Comparison of ENCODE assay signal across 8 cellular contexts in genomic region chr7:140673770-140674155, GRCh38. TPM values are rescaled to one million over a fixed set of nuclear protein-coding genes. Genes with fewer than 3 reads are reported as not detected.
DNase-seq lines count a peak whose midpoint lies in the region; ATAC-seq and TF ChIP-seq lines count a peak whose summit lies in the region.

No MANE protein-coding gene starts in this region.

- no peak for ATAC-seq in CD8-positive, alpha-beta T cell
- ATAC-seq in HG02610 (IDR thresholded peaks at IDR 0.05; ENCODE audit: unreplicated experiment): no peak

- peaks cover 28% of the 10 kb centered on the region for H3K36me3 Mint-ChIP-seq in CD8-positive, alpha-beta T cell
- H3K36me3 Mint-ChIP-seq in osteocyte (ENCODE audit: unreplicated experiment): peaks cover 13% of the 10 kb centered on the region

- peaks cover 22% of the 10 kb centered on the region for H3K4me1 ChIP-seq in CD8-positive, alpha-beta T cell (ENCODE audit: insufficient read depth, low read length)
- peaks cover 18 to 41% (median 26%) of the 10 kb centered on the region in 3 donors for H3K4me1 ChIP-seq in esophagus squamous epithelium

- H3K27me3 Mint-ChIP-seq in CD8-positive, alpha-beta T cell (ENCODE audit: low read depth): no peaks in the 10 kb centered on the region
- no peaks in the 10 kb centered on the region for H3K27me3 Mint-ChIP-seq in osteocyte (ENCODE audit: unreplicated experiment)

- WGBS in esophagus squamous epithelium, 2 donors: no CpG with 5 or more reads among the region's 18 CpGs

- H3K4me3 Mint-ChIP-seq in CD8-positive, alpha-beta T cell: peak overlapping the region; percentile 88
- peak overlapping the region; percentile 73 for H3K4me3 Mint-ChIP-seq in osteocyte (ENCODE audit: unreplicated experiment)

- no peak for DNase-seq in CD8-positive, alpha-beta T cell
- no peak for DNase-seq in RWPE1 (ENCODE audit: low spot score)
- no peak for DNase-seq in esophagus squamous epithelium (lab: John Stamatoyannopoulos, UW)
- DNase-seq in osteocyte (ENCODE audit: extremely low spot score, unreplicated experiment): no peak
- no peak for DNase-seq in SHP77 treated with DMSO at 0.1 percent for 48 hours (lab: John Stamatoyannopoulos, UW)
- DNase-seq in NCI-H2171 (lab: John Stamatoyannopoulos, UW): no peak
- DNase-seq in germinal center (ENCODE audit: low spot score): no peak

- peak overlapping the region; percentile 93 for H3K27ac Mint-ChIP-seq in CD8-positive, alpha-beta T cell
- peak overlapping the region; percentile 50 for H3K27ac Mint-ChIP-seq in osteocyte (ENCODE audit: unreplicated experiment)

- H3K36me3 ChIP-seq in CD8-positive, alpha-beta T cell (ENCODE audit: insufficient read depth, low read length): peaks cover 8% of the 10 kb centered on the region
- peaks cover 0 to 32% (median 0%) of the 10 kb centered on the region in 3 donors for H3K36me3 ChIP-seq in esophagus squamous epithelium

- peaks cover 41% of the 10 kb centered on the region for H3K4me1 Mint-ChIP-seq in CD8-positive, alpha-beta T cell (ENCODE audit: low read depth)
- H3K4me1 Mint-ChIP-seq in osteocyte (ENCODE audit: unreplicated experiment): peaks cover 30% of the 10 kb centered on the region

- CTCF ChIA-PET in CD8-positive, alpha-beta T cell (lab: Charles Lee): interaction anchor here (0.8 to 1.4 kb wide), 9 partner anchors 11 to 338 kb away, joined by 3 read pairs; no protein-coding TSS in a partner anchor
- CTCF ChIA-PET in RWPE1 (lab: Yijun Ruan, JAX): interaction anchor here (0.6 to 0.7 kb wide), 3 partner anchors 11 to 341 kb away, joined by 3 to 8 read pairs (median 3); partner anchors contain the start of gene MRPS33

- no peak for TF ChIP-seq CTCF in CD8-positive, alpha-beta T cell (IDR thresholded peaks at IDR 0.05)
- TF ChIP-seq CTCF in RWPE1 (conservative IDR thresholded peaks at IDR 0.05; ENCODE audit: low read depth): no peak
- TF ChIP-seq CTCF in esophagus squamous epithelium (IDR thresholded peaks at IDR 0.05): no peak
- TF ChIP-seq CTCF in osteocyte (IDR thresholded peaks at IDR 0.05): no peak

- H3K4me3 ChIP-seq in CD8-positive, alpha-beta T cell (ENCODE audit: low read depth, low read length): peak overlapping the region; percentile 56
- peak overlapping the region; percentile 63 to 95 (median 88) for H3K4me3 ChIP-seq in esophagus squamous epithelium

- no peaks in the 10 kb centered on the region for H3K9me3 ChIP-seq in CD8-positive, alpha-beta T cell (ENCODE audit: low read length)
- no peaks in the 10 kb centered on the region for H3K9me3 ChIP-seq in esophagus squamous epithelium

- TF ChIP-seq POLR2A in esophagus squamous epithelium (IDR thresholded peaks at IDR 0.05): no peak

- peak overlapping the region; percentile 80 for H3K27ac ChIP-seq in CD8-positive, alpha-beta T cell (ENCODE audit: low read depth, low read length)
- H3K27ac ChIP-seq in RWPE1 (peak overlapping the region; percentile 67), esophagus squamous epithelium (peak overlapping the region; percentile 84 to 96 (median 90))

- no peaks in the 10 kb centered on the region for H3K27me3 ChIP-seq in CD8-positive, alpha-beta T cell (ENCODE audit: insufficient read depth, low read length)
- H3K27me3 ChIP-seq in esophagus squamous epithelium: no peaks in the 10 kb centered on the region

- POLR2A ChIA-PET in CD8-positive, alpha-beta T cell (lab: Charles Lee): interaction anchor here (0.9 to 2.3 kb wide), 9 partner anchors 8 to 1064 kb away, joined by 3 to 15 read pairs (median 4); partner anchors contain the start of genes MRPS33 and SSBP1
- POLR2A ChIA-PET in RWPE1 (lab: Yijun Ruan, JAX; ENCODE audit: low non-redundant PET): no interaction called here

- H3K9me3 Mint-ChIP-seq in CD8-positive, alpha-beta T cell: no peaks in the 10 kb centered on the region
- H3K9me3 Mint-ChIP-seq in osteocyte (ENCODE audit: unreplicated experiment): no peaks in the 10 kb centered on the region

- intact Hi-C loops in CD8-positive, alpha-beta T cell (cut with DNase I, micrococcal nuclease): loop anchor here (1.0 to 10.0 kb wide), 10 partner anchors 23 to 1333 kb away; partner anchors contain the start of genes FMC1 (in 2 of the 2), MKRN1 (in 2 of the 2), NDUFB2 (in 2 of the 2) and BRAF (in 1 of the 2)
- intact Hi-C loops in esophagus squamous epithelium (cut with DNase I): no loop called here

RNA-seq across cellular contexts. Expression of gene ADCK2, which starts 1.0 kb away (rescaled TPM):
- total RNA-seq in CD8-positive, alpha-beta T cell: 10 to 100 TPM; 15.4 to 17.0 TPM
- total RNA-seq in esophagus squamous epithelium: 10 to 100 TPM; 17.6 to 34.1 (median 21.6) TPM
- total RNA-seq in osteocyte: 25.7 and 26.1 TPM in 2 replicates

RNA-seq across cellular contexts. Expression of gene NDUFB2, which starts 22.7 kb away (rescaled TPM):
- total RNA-seq in CD8-positive, alpha-beta T cell: 10 to 100 TPM; 83.9 to 84.5 TPM
- total RNA-seq in esophagus squamous epithelium (100 to 1,000 TPM in 3 of 4 donors, 10 to 100 TPM in 1; 87.5 to 353 (median 340) TPM), osteocyte (177 and 184 TPM in 2 replicates)

RNA-seq across cellular contexts. Expression of gene DENND2A, which starts 33.1 kb away (rescaled TPM):
- under 1 TPM in 1 of 2 experiments, not detected in 1; 0.27 TPM for total RNA-seq in CD8-positive, alpha-beta T cell
- total RNA-seq in esophagus squamous epithelium (10 to 100 TPM in 1 of 4 donors, 1 to 10 TPM in 2, under 1 TPM in 1; 0.92 to 11.1 (median 1.9) TPM), osteocyte (53.3 and 56.6 TPM in 2 replicates)
